Comparison of ENCODE assay signal across 8 cellular contexts in the genomic region with DNA sequence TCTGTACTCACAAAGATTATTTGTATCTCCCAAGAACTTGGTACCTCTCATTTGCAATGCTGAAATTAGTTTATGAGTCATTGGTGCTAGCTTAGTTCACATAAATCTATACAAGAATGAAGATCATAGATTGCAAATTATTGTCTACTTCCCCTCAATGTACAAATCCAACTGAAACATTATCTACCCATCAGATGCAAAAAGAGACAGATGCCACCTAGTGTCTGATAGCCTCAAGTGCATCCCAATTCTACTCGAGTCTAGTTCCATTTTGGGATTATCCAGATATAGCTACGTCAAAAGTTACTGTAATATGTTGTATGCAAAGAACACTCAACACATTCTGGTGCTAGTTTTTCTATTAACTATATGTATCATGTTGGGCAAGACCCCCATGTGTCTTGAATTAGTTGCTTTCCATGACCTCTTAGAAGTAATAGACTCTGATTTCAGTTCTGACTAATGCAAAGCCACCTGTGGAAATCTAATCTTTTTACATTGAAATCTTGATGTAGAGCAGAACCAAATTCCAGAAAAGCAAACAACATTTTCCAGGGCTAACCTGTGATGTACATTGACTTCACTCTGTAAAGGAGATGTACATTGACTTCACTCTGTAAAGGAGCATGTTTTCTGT.
DNase-seq lines count a peak whose midpoint lies in the region; TF ChIP-seq lines count a peak whose summit lies in the region.

No MANE protein-coding gene starts in this region.

- H3K4me1 ChIP-seq in HEK293 (ENCODE audit: control insufficient read depth, insufficient read depth, low read length): no peaks in the 10 kb centered on the region

- no peaks in the 10 kb centered on the region for H3K36me3 ChIP-seq in HEK293 (ENCODE audit: control insufficient read depth in 2 of 2, insufficient read depth in 1 of 2, low read length in 2 of 2)

- POLR2A ChIA-PET in HEK293 (lab: Yijun Ruan, JAX): no interaction called here

- H3K4me1 Mint-ChIP-seq in nephron: peaks cover 4% of the 10 kb centered on the region

- H3K36me3 Mint-ChIP-seq in nephron (ENCODE audit: low read depth): no peaks in the 10 kb centered on the region

- TF ChIP-seq CTCF in AG09319 (IDR thresholded peaks at IDR 0.05; ENCODE audit: low read depth, low read length) (peak; percentile 71), GM12873 (IDR thresholded peaks at IDR 0.05; ENCODE audit: insufficient read depth, low read depth, low read length, missing control alignments) (peak; percentile 82), HEK293 (tag by site-specific recombination; IDR thresholded peaks at IDR 0.05) (peak; percentile 39; the same call in 1 of the 2 replicates), LNCAP (IDR thresholded peaks at IDR 0.05) (peak; percentile 77), epithelial cell of esophagus (IDR thresholded peaks at IDR 0.05; ENCODE audit: insufficient read depth, low read depth, low read length, missing control alignments) (peak; percentile 94), nephron (IDR thresholded peaks at IDR 0.05; ENCODE audit: unreplicated experiment in 3 of 3) (peak; percentile 59 to 82 (median 67))

- peak; percentile 22 for DNase-seq in AG09319 (ENCODE audit: extremely low read depth, low read depth)
- peak; percentile 31 for DNase-seq in SKM-1 (lab: John Stamatoyannopoulos, UW; ENCODE audit: unreplicated experiment)
- DNase-seq in epithelial cell of esophagus (ENCODE audit: low read depth): peak; percentile 67
- DNase-seq in ureter (ENCODE audit: low spot score): no peak

- H3K9me3 ChIP-seq in HEK293 (ENCODE audit: control insufficient read depth, insufficient read depth, low read depth, low read length): no peaks in the 10 kb centered on the region

- no peak overlapping the region for H3K27ac Mint-ChIP-seq in nephron

- no peak overlapping the region for H3K27ac ChIP-seq in HEK293 (ENCODE audit: extremely low read depth, low read depth, low read length)

- H3K4me3 ChIP-seq in HEK293 (ENCODE audit: low read depth, low read length) (no peak overlapping the region), epithelial cell of esophagus (ENCODE audit: low read length) (no peak overlapping the region)

- peaks cover 4% of the 10 kb centered on the region for H3K27me3 Mint-ChIP-seq in nephron (ENCODE audit: low read depth)

- CTCF ChIA-PET in HEK293 (lab: Yijun Ruan, JAX): interaction anchor here (0.6 to 3.8 kb wide), 16 partner anchors 9 to 1382 kb away, joined by 3 to 15 read pairs (median 4); no protein-coding TSS in a partner anchor

- no peak overlapping the region for H3K4me3 Mint-ChIP-seq in nephron

- no peaks in the 10 kb centered on the region for H3K9me3 Mint-ChIP-seq in nephron

TF ChIP-seq in HEK293, 187 proteins besides CTCF, POLR2A, EP300 and RAD21:
- TF ChIP-seq ZNF394 (tag by site-specific recombination; IDR thresholded peaks at IDR 0.05; ENCODE audit: borderline replicate concordance) (no peak), ZNF660 (tag by site-specific recombination; IDR thresholded peaks at IDR 0.05) (0 out of 2 replicates have a peak, but pooled peaks have one; percentile 17), ZNF654 (tag by site-specific recombination; IDR thresholded peaks at IDR 0.05; ENCODE audit: low read depth) (peak; percentile 69), SCRT2 (tag by site-specific recombination; IDR thresholded peaks at IDR 0.05) (peak; percentile 69), ZNF776 (tag by site-specific recombination; IDR thresholded peaks at IDR 0.05; ENCODE audit: borderline replicate concordance) (no peak)

Comparison
In these comparisons a context has a peak if more than half of its experiments do, and no peak if none do; other contexts are left out.
1. CTCF ChIP-seq: peak in every context shown above with its lines; median percentile 94 in epithelial cell of esophagus; 82 in GM12873; 77 in LNCAP; 71 in AG09319; 67 in nephron; 39 in HEK293.